14 cellular contexts compared by ENCODE assay signal in the genomic region with DNA sequence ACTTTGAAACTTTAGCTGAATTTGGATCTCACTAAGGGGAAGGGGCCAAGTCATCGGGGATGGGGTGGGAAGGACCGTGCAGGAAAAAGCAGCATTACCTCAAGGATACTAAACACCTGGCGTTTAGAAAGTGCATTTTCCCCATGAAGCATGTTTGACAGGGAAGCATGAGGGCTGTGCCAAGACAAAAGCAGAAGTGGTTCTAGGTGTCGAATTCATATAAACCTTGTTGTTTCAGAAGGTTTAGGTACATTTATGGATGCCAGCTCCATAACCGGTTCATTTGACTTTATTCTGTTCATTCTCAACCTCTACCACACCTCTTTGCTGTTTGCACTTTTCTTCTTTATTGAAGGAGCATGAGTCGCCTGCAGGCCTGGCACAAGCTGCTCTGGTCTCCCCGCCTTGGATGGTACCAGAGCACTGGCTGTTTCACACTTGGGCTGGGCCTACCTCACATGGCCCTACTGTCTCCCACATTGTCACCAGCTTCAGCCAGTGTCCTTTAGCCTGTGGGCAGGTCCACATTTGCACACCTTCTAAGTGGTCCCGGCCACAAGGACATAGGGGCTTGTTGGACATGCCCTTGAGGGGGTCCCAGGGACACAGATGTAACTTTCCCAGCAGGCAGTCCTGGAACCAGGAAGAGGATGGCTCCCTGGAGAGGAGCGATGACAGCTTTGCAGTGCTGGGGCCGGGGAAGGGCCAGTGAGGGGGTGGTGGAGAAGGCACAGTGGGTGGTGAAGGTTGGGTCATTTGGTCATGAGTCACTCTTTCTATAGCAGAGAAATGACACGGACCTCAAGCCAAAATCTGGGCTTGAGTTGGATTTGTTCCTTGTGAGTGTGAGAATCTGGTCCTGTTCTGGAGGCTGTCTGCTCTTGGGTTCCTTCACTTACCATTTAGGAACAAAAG. TPM values are rescaled to one million over a fixed set of nuclear protein-coding genes. Genes with fewer than 3 reads are reported as not detected.
DNase-seq lines count a peak whose midpoint lies in the region; ATAC-seq and TF ChIP-seq lines count a peak whose summit lies in the region.
"Had no signal": no experiment of that assay in that cellular context is flagged by ENCODE, and none has a peak within 500 bp of the region (broad histone marks: within the 10 kb centered on the region; RNA-seq: fewer than 3 reads in every experiment).

No MANE protein-coding gene starts in this region.

- POLR2A ChIA-PET in HCT116 (lab: Charles Lee) (interaction anchor here (0.7 kb wide), 1 partner anchor 254 kb away, joined by 3 read pairs; no protein-coding TSS in a partner anchor), Caco-2 (lab: Charles Lee) (interaction anchor here (0.6 kb wide), 1 partner anchor 10 kb away, joined by 4 read pairs; no protein-coding TSS in a partner anchor)

- H2AFZ ChIP-seq in HCT116 (ENCODE audit: low read depth, low read length, poor library complexity, severe bottlenecking) (peak overlapping the region; percentile 23), neural progenitor cell (replicated peaks) (no peak overlapping the region)

- H3K27me3 ChIP-seq in HCT116 (ENCODE audit: insufficient read depth, low read length) (no peaks in the 10 kb centered on the region), neural progenitor cell (peaks cover 48% of the 10 kb centered on the region), Caco-2 (replicated peaks; ENCODE audit: control insufficient read depth, insufficient read depth, low read length) (no peaks in the 10 kb centered on the region)
- H3K27me3 ChIP-seq: SJCRH30 had no signal

- BruUV-seq in HCT116 (replicated peaks; lab: Mats Ljungman, UMichigan) (no TSS peak), Caco-2 (replicated peaks; lab: Mats Ljungman, UMichigan) (no TSS peak)

- H3K9me3 ChIP-seq in HCT116 (ENCODE audit: control insufficient read depth in 1 of 2, insufficient read depth in 1 of 2, low read depth in 1 of 2, low read length in 2 of 2) (no peaks in the 10 kb centered on the region), neural progenitor cell (ENCODE audit: low read depth) (no peaks in the 10 kb centered on the region), Caco-2 (no peaks in the 10 kb centered on the region)
- H3K9me3 ChIP-seq: SJCRH30 had no signal

- no peaks in the 10 kb centered on the region for H3K9me2 ChIP-seq in HCT116 (ENCODE audit: insufficient read depth)

- H3K9ac ChIP-seq in HCT116 (ENCODE audit: low read length) (no peak overlapping the region), neural progenitor cell (no peak overlapping the region)

- peaks cover 9% of the 10 kb centered on the region for H3F3A ChIP-seq in neural progenitor cell (ENCODE audit: low read depth)

- H3K27me3 Mint-ChIP-seq in neural progenitor cell (ENCODE audit: insufficient read depth, low read depth) = peaks cover 29% of the 10 kb centered on the region
- no peaks in the 10 kb centered on the region for H3K27me3 Mint-ChIP-seq in Caco-2 (ENCODE audit: insufficient read depth, unreplicated experiment)
- H3K27me3 Mint-ChIP-seq: stimulated activated memory B cell treated with anti-CD40 and anti-IgM and Interleukin-4, amounts not matched to agents 10 μg/mL and 1 μg/mL and 100 μg/mL, for 72 hours had no signal

- DNase-seq in AG10803 (ENCODE audit: low read depth) = peak; percentile 44
- no peak for DNase-seq in HCT116 (ENCODE audit: low read depth, low spot score)
- DNase-seq in RPMI7951 (ENCODE audit: low read depth) = peak; percentile 71
- peak; percentile 75 for DNase-seq in fibroblast of mammary gland (ENCODE audit: low read depth)
- DNase-seq in neural progenitor cell (ENCODE audit: low spot score) = no peak
- DNase-seq in NCI-H774 (lab: John Stamatoyannopoulos, UW) = no peak
- no peak for DNase-seq in nucleus accumbens (lab: John Stamatoyannopoulos, UW)
- no peak for DNase-seq in Caco-2
- DNase-seq: activated T-cell treated with anti-CD3 and anti-CD28 coated beads, Interleukin-2, amount 50 U/mL, for 1 hour; CD8-positive, alpha-beta T cell; NCI-H2171; SJCRH30; stimulated activated CD4-positive, alpha-beta T cell treated with anti-CD3 and anti-CD28 coated beads, Interleukin-1b, Interleukin-23, amount 100 ng/mL, for 48 hours had no signal

- H3K4me3 Mint-ChIP-seq in neural progenitor cell (no peak overlapping the region), Caco-2 (ENCODE audit: unreplicated experiment) (no peak overlapping the region)
- H3K4me3 Mint-ChIP-seq: CD8-positive, alpha-beta T cell; stimulated activated memory B cell treated with anti-CD40 and anti-IgM and Interleukin-4, amounts not matched to agents 10 μg/mL and 1 μg/mL and 100 μg/mL, for 72 hours had no signal

- H4K20me1 ChIP-seq in HCT116 (ENCODE audit: insufficient read depth) = no peaks in the 10 kb centered on the region
- H4K20me1 ChIP-seq in neural progenitor cell (ENCODE audit: low read depth) = no peaks in the 10 kb centered on the region

- TF ChIP-seq POLR2A in HCT116 (IDR thresholded peaks at IDR 0.05; ENCODE audit: borderline replicate concordance, extremely low read depth, insufficient read depth, insufficient read length) = no peak

- H3K36me3 ChIP-seq in HCT116 (ENCODE audit: control insufficient read depth in 1 of 2, insufficient read depth in 2 of 2, low read length in 2 of 2) (no peaks in the 10 kb centered on the region), neural progenitor cell (no peaks in the 10 kb centered on the region), Caco-2 (ENCODE audit: control insufficient read depth, insufficient read depth, low read length) (0 out of 2 replicates have a peak, but pooled peaks cover 2% of the 10 kb centered on the region)
- H3K36me3 ChIP-seq: SJCRH30 had no signal

- H3K36me3 Mint-ChIP-seq in neural progenitor cell = peaks cover 3% of the 10 kb centered on the region
- peaks cover 80% of the 10 kb centered on the region for H3K36me3 Mint-ChIP-seq in Caco-2 (ENCODE audit: insufficient read depth, unreplicated experiment)
- H3K36me3 Mint-ChIP-seq: CD8-positive, alpha-beta T cell; stimulated activated memory B cell treated with anti-CD40 and anti-IgM and Interleukin-4, amounts not matched to agents 10 μg/mL and 1 μg/mL and 100 μg/mL, for 72 hours had no signal

- no peak for TF ChIP-seq CTCF in AG10803 (conservative IDR thresholded peaks at IDR 0.05; ENCODE audit: low read length)
- TF ChIP-seq CTCF in HCT116 (IDR thresholded peaks at IDR 0.05 in 2 of 3, conservative IDR thresholded peaks at IDR 0.05 in 1 of 3; ENCODE audit: borderline replicate concordance in 1 of 3, insufficient read depth in 1 of 3, low read depth in 2 of 3, low read length in 2 of 3) = no peak
- no peak for TF ChIP-seq CTCF in fibroblast of mammary gland (conservative IDR thresholded peaks at IDR 0.05; ENCODE audit: control insufficient read depth, insufficient read depth, low read depth, low read length)
- no peak for TF ChIP-seq CTCF in neural progenitor cell (IDR thresholded peaks at IDR 0.05)
- TF ChIP-seq CTCF in Caco-2 (IDR thresholded peaks at IDR 0.05; ENCODE audit: insufficient read depth in 1 of 2, low read depth in 1 of 2, low read length in 1 of 2, severe bottlenecking in 1 of 2, unreplicated experiment in 1 of 2) = no peak

- no peak for TF ChIP-seq RAD21 in HCT116 (IDR thresholded peaks at IDR 0.05; ENCODE audit: low read depth)

- H3K27ac Mint-ChIP-seq in neural progenitor cell = no peak overlapping the region
- no peak overlapping the region for H3K27ac Mint-ChIP-seq in Caco-2 (ENCODE audit: unreplicated experiment)
- H3K27ac Mint-ChIP-seq: CD8-positive, alpha-beta T cell; stimulated activated memory B cell treated with anti-CD40 and anti-IgM and Interleukin-4, amounts not matched to agents 10 μg/mL and 1 μg/mL and 100 μg/mL, for 72 hours had no signal

- H3K79me2 ChIP-seq in HCT116 (ENCODE audit: insufficient read depth, low read length) (peaks cover 14% of the 10 kb centered on the region), neural progenitor cell (ENCODE audit: low read depth) (no peaks in the 10 kb centered on the region)

- no peak overlapping the region for H3K27ac ChIP-seq in HCT116 (ENCODE audit: low read depth, low read length)
- no peak overlapping the region for H3K27ac ChIP-seq in neural progenitor cell
- H3K27ac ChIP-seq: SJCRH30 had no signal

- peaks cover 8% of the 10 kb centered on the region for H3K4me1 Mint-ChIP-seq in neural progenitor cell
- peaks cover 21% of the 10 kb centered on the region for H3K4me1 Mint-ChIP-seq in Caco-2 (ENCODE audit: low read depth, unreplicated experiment)

- H3K4me1 ChIP-seq in HCT116 (ENCODE audit: control insufficient read depth in 1 of 2, insufficient read depth in 2 of 2, low read length in 2 of 2) (peaks cover 22 to 47% of the 10 kb centered on the region in 2 experiments), neural progenitor cell (peaks cover 11% of the 10 kb centered on the region), Caco-2 (peaks cover 14% of the 10 kb centered on the region)
- H3K4me1 ChIP-seq: SJCRH30 had no signal

- H3K9me3 Mint-ChIP-seq in neural progenitor cell = no peaks in the 10 kb centered on the region
- H3K9me3 Mint-ChIP-seq in Caco-2 (ENCODE audit: unreplicated experiment) = no peaks in the 10 kb centered on the region
- H3K9me3 Mint-ChIP-seq: CD8-positive, alpha-beta T cell; stimulated activated memory B cell treated with anti-CD40 and anti-IgM and Interleukin-4, amounts not matched to agents 10 μg/mL and 1 μg/mL and 100 μg/mL, for 72 hours had no signal

- peak overlapping the region; percentile 67 for H3K4me2 ChIP-seq in HCT116 (ENCODE audit: low read length)
- H3K4me2 ChIP-seq in neural progenitor cell = no peak overlapping the region

- H3K4me3 ChIP-seq in AG10803 (ENCODE audit: low read length) = no peak overlapping the region
- no peak overlapping the region for H3K4me3 ChIP-seq in HCT116 (replicated peaks in 1 of 2; ENCODE audit: low read depth in 1 of 2, low read length in 2 of 2)
- no peak overlapping the region for H3K4me3 ChIP-seq in fibroblast of mammary gland (ENCODE audit: control insufficient read depth, low read depth, low read length)
- no peak overlapping the region for H3K4me3 ChIP-seq in neural progenitor cell
- no peak overlapping the region for H3K4me3 ChIP-seq in Caco-2 (ENCODE audit: low read depth, low read length)
- H3K4me3 ChIP-seq: SJCRH30 had no signal

- RAD21 ChIA-PET in HCT116 (lab: Charles Lee; ENCODE audit: low non-redundant PET in 1 of 2, low total read pairs in 2 of 2, uncharacterized antibody in 2 of 2, unreplicated experiment in 2 of 2) = no interaction called here

- CTCF ChIA-PET in HCT116 (lab: Charles Lee) = interaction anchor here (1.2 kb wide), 1 partner anchor 10 kb away, joined by 3 read pairs; no protein-coding TSS in a partner anchor
- CTCF ChIA-PET in Caco-2 (lab: Charles Lee) = interaction anchor here (0.6 to 1.8 kb wide), 3 partner anchors 10 to 1250 kb away, joined by 3 to 6 read pairs (median 4); no protein-coding TSS in a partner anchor

- intact Hi-C loops in HCT116 (cut with micrococcal nuclease) (no loop called here), Caco-2 (cut with micrococcal nuclease; ENCODE audit: unreplicated experiment) (no loop called here)

- peak; percentile 42 for ATAC-seq in HCT116
- ATAC-seq: CD8-positive, alpha-beta T cell; stimulated activated memory B cell treated with anti-CD40 and anti-IgM and Interleukin-4, amounts not matched to agents 10 μg/mL and 1 μg/mL and 100 μg/mL, for 72 hours had no signal

RNA-seq across cellular contexts. Expression of gene ST14, which starts 3.2 kb away (rescaled TPM):
- 107 TPM for total RNA-seq in HCT116 (2021; ENCODE audit: unreplicated experiment)
- polyA plus RNA-seq in HCT116 (2012) = 133 and 134 TPM in 2 replicates
- total RNA-seq in RPMI7951 (2014; rRNA removed; shearing (Covaris generic)) = 0.60 TPM in 1 of 2 replicates, not detected in the other
- 1.4 and 2.4 TPM in 2 replicates for total RNA-seq in neural progenitor cell (ENCODE audit: low replicate concordance)
- 298 and 304 TPM in 2 replicates for total RNA-seq in Caco-2 (2022)

Comparison
In these comparisons a context has a peak if more than half of its experiments do, and no peak if none do; other contexts are left out.
1. DNase-seq: peak in AG10803 (single experiment), RPMI7951 (single experiment) and fibroblast of mammary gland (single experiment); none in HCT116 (single experiment), neural progenitor cell (single experiment), NCI-H774 (single experiment), nucleus accumbens (0 of 56) and Caco-2 (0 of 2).
2. RNA of gene ST14, which starts 3.2 kb away (total RNA-seq): 298 to 304 TPM in Caco-2 and 107 TPM in HCT116 (single experiment); 1.4 to 2.4 TPM in neural progenitor cell and 0.60 TPM in RPMI7951; every median in the first group is over 10 times any median in the second.